12 cellular contexts compared by ENCODE assay signal in the genomic region with DNA sequence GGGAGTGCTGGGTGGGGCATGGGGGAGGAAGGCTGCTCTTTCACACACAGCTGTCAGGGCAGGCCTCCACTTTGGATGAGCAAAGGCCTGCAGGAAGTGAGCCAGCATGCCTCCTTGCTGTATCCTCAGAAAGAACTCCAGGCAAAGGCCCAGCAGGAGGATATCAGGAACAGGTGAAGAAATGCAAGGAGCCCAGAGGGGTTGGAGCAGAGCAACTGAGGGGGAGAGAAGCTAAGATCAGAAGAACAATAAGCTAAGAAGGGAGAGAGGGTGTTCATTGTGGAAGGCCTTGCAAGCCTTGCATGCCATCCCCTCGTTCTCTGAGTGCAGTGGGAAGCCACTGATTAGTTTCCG.
DNase-seq lines count a peak whose midpoint lies in the region; TF ChIP-seq lines count a peak whose summit lies in the region.
"Had no signal": no experiment of that assay in that cellular context is flagged by ENCODE, and none has a peak within 500 bp of the region (broad histone marks: within the 10 kb centered on the region; RNA-seq: fewer than 3 reads in every experiment).

No MANE protein-coding gene starts in this region.

- H3K9me3 Mint-ChIP-seq in endodermal cell: no peaks in the 10 kb centered on the region

- peak; percentile 54 for DNase-seq in DMS53 treated with DMSO at 0.1 percent for 48 hours (lab: John Stamatoyannopoulos, UW; ENCODE audit: unreplicated experiment)
- peak; percentile 37 for DNase-seq in MG63
- peak; percentile 86 for DNase-seq in endodermal cell
- DNase-seq in foreskin melanocyte: no peak
- DNase-seq in effector CD4-positive, alpha-beta T cell: no peak
- DNase-seq in activated T-cell treated with anti-CD3 and anti-CD28 coated beads for 4 hours: no peak
- no peak for DNase-seq in NCI-H524 (lab: John Stamatoyannopoulos, UW)
- DNase-seq: activated CD4-positive, alpha-beta T cell treated with anti-CD3 and anti-CD28 coated beads, Interleukin-2, amount 10 ng/mL, durations not matched to agents 7 days and 5 days; aorta; NCI-H446 treated with DMSO at 0.1 percent for 48 hours; stimulated activated CD4-positive, alpha-beta T cell treated with anti-CD3 and anti-CD28 coated beads, Interleukin-2, amount 100 ng/mL, for 48 hours had no signal

- WGBS in endodermal cell (ENCODE audit: insufficient coverage in 1 of 2, insufficient read length in 1 of 2), 2 experiments: 7 to 8% methylated on average over 2 of the region's 2 CpGs

- TF ChIP-seq CTCF in endodermal cell (conservative IDR thresholded peaks at IDR 0.05): no peak

- peaks cover 37% of the 10 kb centered on the region for H3K4me1 Mint-ChIP-seq in endodermal cell

- peak overlapping the region; percentile 7 for H3K4me3 Mint-ChIP-seq in endodermal cell
- H3K4me3 Mint-ChIP-seq: activated CD4-positive, alpha-beta T cell treated with anti-CD3 and anti-CD28 coated beads, Interleukin-2, amount 10 ng/mL, durations not matched to agents 7 days and 5 days had no signal

- H3K4me1 ChIP-seq in endodermal cell (ENCODE audit: control insufficient read depth, insufficient read depth, low read length): peaks cover 15% of the 10 kb centered on the region
- peaks cover 53% of the 10 kb centered on the region for H3K4me1 ChIP-seq in mucosa of stomach (ENCODE audit: control insufficient read depth, insufficient read depth, low read length)

- H3K27ac Mint-ChIP-seq in endodermal cell: peak overlapping the region; percentile 90
- H3K27ac Mint-ChIP-seq: activated CD4-positive, alpha-beta T cell treated with anti-CD3 and anti-CD28 coated beads, Interleukin-2, amount 10 ng/mL, durations not matched to agents 7 days and 5 days had no signal

- H3K9me3 ChIP-seq in MG63 (no peaks in the 10 kb centered on the region), endodermal cell (ENCODE audit: control insufficient read depth, low read length) (no peaks in the 10 kb centered on the region), mucosa of stomach (ENCODE audit: control insufficient read depth, low read length) (no peaks in the 10 kb centered on the region)

- H3K27ac ChIP-seq in endodermal cell (ENCODE audit: low read depth, low read length): peak overlapping the region; percentile 39

- H3K27me3 ChIP-seq in MG63 (no peaks in the 10 kb centered on the region), endodermal cell (ENCODE audit: control insufficient read depth, insufficient read depth, low read length, poor library complexity, severe bottlenecking) (no peaks in the 10 kb centered on the region), mucosa of stomach (ENCODE audit: control insufficient read depth, insufficient read depth, low read length) (no peaks in the 10 kb centered on the region)

- no peaks in the 10 kb centered on the region for H3K36me3 ChIP-seq in MG63
- H3K36me3 ChIP-seq in endodermal cell (ENCODE audit: control insufficient read depth, insufficient read depth, low read length): peaks cover 15% of the 10 kb centered on the region
- no peaks in the 10 kb centered on the region for H3K36me3 ChIP-seq in mucosa of stomach (ENCODE audit: control insufficient read depth, insufficient read depth, low read length)

- H3K4me3 ChIP-seq in MG63: no peak overlapping the region
- peak overlapping the region; percentile 49 for H3K4me3 ChIP-seq in endodermal cell (ENCODE audit: low read length)
- H3K4me3 ChIP-seq in mucosa of stomach (ENCODE audit: low read length): no peak overlapping the region

- H3K9ac ChIP-seq in endodermal cell (ENCODE audit: extremely low read depth, low read length, poor library complexity, severe bottlenecking) (peak overlapping the region; percentile 45), mucosa of stomach (ENCODE audit: low read length) (peak overlapping the region; percentile 16)

- no peaks in the 10 kb centered on the region for H3K27me3 Mint-ChIP-seq in endodermal cell (ENCODE audit: insufficient read depth)
- H3K27me3 Mint-ChIP-seq: activated CD4-positive, alpha-beta T cell treated with anti-CD3 and anti-CD28 coated beads, Interleukin-2, amount 10 ng/mL, durations not matched to agents 7 days and 5 days had no signal

- peaks cover 13% of the 10 kb centered on the region for H3K36me3 Mint-ChIP-seq in endodermal cell (ENCODE audit: low read depth)

Comparison
In these comparisons a context has a peak if more than half of its experiments do, and no peak if none do; other contexts are left out.
1. DNase-seq: peak in DMS53 treated with DMSO at 0.1 percent for 48 hours (single experiment), MG63 (single experiment) and endodermal cell (single experiment); none in foreskin melanocyte (single experiment), effector CD4-positive, alpha-beta T cell (single experiment), activated T-cell treated with anti-CD3 and anti-CD28 coated beads for 4 hours (single experiment) and NCI-H524 (0 of 2).